Comparison of ENCODE assay signal across 8 cellular contexts in the genomic region with DNA sequence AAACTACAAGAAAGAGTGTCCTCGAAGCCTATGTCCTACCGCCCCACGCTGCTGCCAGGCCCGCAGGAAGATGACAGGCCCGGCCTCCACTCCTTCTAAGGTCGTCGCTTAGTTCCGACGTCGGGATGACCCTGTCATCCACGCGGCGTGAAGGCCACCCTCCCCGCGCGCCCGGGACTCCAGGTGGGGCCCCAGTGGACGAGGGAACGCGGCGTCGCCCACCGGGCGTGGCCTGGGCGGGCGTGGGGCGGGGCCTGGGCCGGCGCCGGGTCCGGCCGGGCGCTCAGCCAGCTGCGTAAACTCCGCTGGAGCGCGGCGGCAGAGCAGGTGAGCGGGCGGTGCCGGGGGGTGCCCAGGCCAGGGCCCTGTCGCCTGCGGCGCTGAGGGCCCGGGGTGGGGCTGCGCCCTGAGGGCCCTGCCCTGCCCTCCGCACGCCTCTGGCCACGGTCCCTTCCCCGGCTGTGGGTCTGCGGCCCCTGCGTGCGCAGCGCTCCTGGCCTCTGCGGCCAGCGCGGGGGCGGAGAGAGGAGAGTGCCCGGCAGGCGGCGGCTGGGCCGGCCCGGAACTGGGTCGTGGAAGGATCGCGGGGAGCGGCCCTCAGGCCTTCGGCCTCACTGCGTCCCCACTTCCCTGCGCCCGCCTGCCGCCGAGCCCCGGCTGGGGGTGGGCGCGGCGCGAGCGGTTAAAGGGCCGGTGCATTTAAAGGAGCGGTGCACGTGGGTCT. TPM values are rescaled to one million over a fixed set of nuclear protein-coding genes. Genes with fewer than 3 reads are reported as not detected.
DNase-seq lines count a peak whose midpoint lies in the region; ATAC-seq lines count a peak whose summit lies in the region.

Gene PSEN2, plus strand, starts transcription at position 294 of the 724 bp plus-strand sequence. CDS start 11,292 bp downstream, outside the sequence.

- DNase-seq in CD1c-positive myeloid dendritic cell (ENCODE audit: extremely low spot score): peak; percentile 83
- DNase-seq in GM19240 (ENCODE audit: insufficient read length, low spot score): peak; percentile 61
- peak; percentile 55 for DNase-seq in NOMO-1 treated with DMSO at 0.1 percent for 48 hours (lab: John Stamatoyannopoulos, UW; ENCODE audit: unreplicated experiment)
- peak; percentile 43 for DNase-seq in activated T-cell treated with anti-CD3 and anti-CD28 coated beads, Interleukin-2, amount 50 U/mL, for 4 hours
- peak; percentile 52 for DNase-seq in stimulated activated naive CD4-positive, alpha-beta T cell treated with Interleukin-2 at 50 U/mL for 16 hours (lab: John Stamatoyannopoulos, UW)

- peak within 1 kb of the TSS; percentile 80 for H3K4me3 Mint-ChIP-seq in activated T-cell treated with anti-CD3 and anti-CD28 coated beads, Interleukin-2, amount 50 U/mL, for 4 hours

- peak within 1 kb of the TSS; percentile 74 to 84 for H3K4me3 ChIP-seq in muscle layer of duodenum (ENCODE audit: low read depth in 1 of 2, low read length in 2 of 2)

- H3K36me3 ChIP-seq in muscle layer of duodenum (ENCODE audit: control insufficient read depth in 1 of 2, insufficient read depth in 2 of 2, low read length in 2 of 2): no peaks in the 10 kb centered on the region

- ATAC-seq in HG03378 (IDR thresholded peaks at IDR 0.05; ENCODE audit: unreplicated experiment) (peak; percentile 67), esophagus mucosa (peak; percentile 83)
- ATAC-seq in activated T-cell treated with anti-CD3 and anti-CD28 coated beads, Interleukin-2, amount 50 U/mL, for 4 hours: peak; percentile 95

- H3K27me3 ChIP-seq in muscle layer of duodenum (ENCODE audit: low read depth, low read length): no peaks in the 10 kb centered on the region

- H3K27ac ChIP-seq in muscle layer of duodenum (ENCODE audit: low read length): peak within 1 kb of the TSS; percentile 39

- no peaks in the 10 kb centered on the region for H3K9me3 ChIP-seq in muscle layer of duodenum (ENCODE audit: control insufficient read depth in 1 of 2, low read length in 2 of 2)

- no peaks in the 10 kb centered on the region for H3K36me3 Mint-ChIP-seq in activated T-cell treated with anti-CD3 and anti-CD28 coated beads, Interleukin-2, amount 50 U/mL, for 4 hours (ENCODE audit: insufficient read depth)

- peaks cover 15% of the 10 kb centered on the region for H3K4me1 Mint-ChIP-seq in activated T-cell treated with anti-CD3 and anti-CD28 coated beads, Interleukin-2, amount 50 U/mL, for 4 hours (ENCODE audit: low read depth)

- H3K9me3 Mint-ChIP-seq in activated T-cell treated with anti-CD3 and anti-CD28 coated beads, Interleukin-2, amount 50 U/mL, for 4 hours: no peaks in the 10 kb centered on the region

- peaks cover 10 to 16% of the 10 kb centered on the region in 2 donors for H3K4me1 ChIP-seq in muscle layer of duodenum (ENCODE audit: control insufficient read depth in 1 of 2, insufficient read depth in 2 of 2, low read length in 2 of 2)

- peaks cover 16% of the 10 kb centered on the region for H3K27me3 Mint-ChIP-seq in activated T-cell treated with anti-CD3 and anti-CD28 coated beads, Interleukin-2, amount 50 U/mL, for 4 hours (ENCODE audit: low read depth)

RNA-seq across cellular contexts. Expression of gene PSEN2, which starts in this region (rescaled TPM):
- 1 to 10 TPM; 3.6 to 4.9 (median 4.9) TPM for total RNA-seq in activated T-cell treated with anti-CD3 and anti-CD28 coated beads, Interleukin-2, amount 50 U/mL, for 4 hours
- total RNA-seq in esophagus mucosa: 6.9 TPM

Comparison
In these comparisons a context has a peak if more than half of its experiments do, and no peak if none do; other contexts are left out.
1. Peak in every context shown above with its lines: DNase-seq, ATAC-seq, H3K4me3 ChIP-seq and H3K27ac ChIP-seq.